In genomic region chr21:42038826-42039425, GRCh38 we compare ENCODE assay signal across 13 cellular contexts. TPM values are rescaled to one million over a fixed set of nuclear protein-coding genes. Genes with fewer than 3 reads are reported as not detected.
DNase-seq lines count a peak whose midpoint lies in the region; ATAC-seq and TF ChIP-seq lines count a peak whose summit lies in the region.
"Had no signal": no experiment of that assay in that cellular context is flagged by ENCODE, and none has a peak within 500 bp of the region (broad histone marks: within the 10 kb centered on the region; RNA-seq: fewer than 3 reads in every experiment).

No MANE protein-coding gene starts in this region.

- H3K36me3 ChIP-seq in SK-N-MC (ENCODE audit: insufficient read depth, low read length), result no peaks in the 10 kb centered on the region
- no peaks in the 10 kb centered on the region for H3K36me3 ChIP-seq in stomach
- H3K36me3 ChIP-seq: neutrophil had no signal

- peaks cover 6 to 10% (median 7%) of the 10 kb centered on the region in 4 donors for H3K4me1 ChIP-seq in stomach

- TF ChIP-seq CTCF in fibroblast of villous mesenchyme (IDR thresholded peaks at IDR 0.05; ENCODE audit: insufficient read depth, low read depth, low read length), result no peak
- no peak for TF ChIP-seq CTCF in stomach (IDR thresholded peaks at IDR 0.05)

- WGBS in stomach, 5 donors, result 79 to 87% (median 83%) methylated on average over 8 of the region's 8 CpGs

- intact Hi-C loops in stomach (cut with DNase I; ENCODE audit: low total_unique reads), result no loop called here

- TF ChIP-seq EP300 in stomach (IDR thresholded peaks at IDR 0.05), result no peak

- H3K27me3 ChIP-seq in stomach, result no peaks in the 10 kb centered on the region
- H3K27me3 ChIP-seq: neutrophil had no signal

- DNase-seq in NCI-H748 (lab: John Stamatoyannopoulos, UW; ENCODE audit: unreplicated experiment), result peak; percentile 23
- DNase-seq in NCI-H748 treated with DMSO at 0.1 percent for 48 hours (lab: John Stamatoyannopoulos, UW), result no peak
- no peak for DNase-seq in SK-N-MC (ENCODE audit: low read depth, low spot score)
- peak; percentile 81 for DNase-seq in fibroblast of villous mesenchyme (ENCODE audit: low read depth)
- no peak for DNase-seq in stomach
- DNase-seq in mesenteric fat pad (ENCODE audit: low spot score), result no peak
- no peak for DNase-seq in activated CD4-positive, alpha-beta T cell treated with anti-CD3 and anti-CD28 coated beads, Interleukin-2, amount 50 U/mL, for 4 hours
- DNase-seq: DMS79; NCI-H1048; stimulated activated naive CD4-positive, alpha-beta T cell treated with Interleukin-2 at 50 U/mL for 16 hours had no signal

- no peak overlapping the region for H3K9ac ChIP-seq in SK-N-MC (ENCODE audit: insufficient read length)

- no peak for ATAC-seq in HG03175 (IDR thresholded peaks at IDR 0.05; ENCODE audit: unreplicated experiment)

- TF ChIP-seq POLR2A in stomach (IDR thresholded peaks at IDR 0.05), result no peak

- H3K4me3 ChIP-seq in SK-N-MC (no peak overlapping the region), fibroblast of villous mesenchyme (ENCODE audit: low read depth, low read length) (no peak overlapping the region), stomach (no peak overlapping the region)

- no peaks in the 10 kb centered on the region for H3K9me3 ChIP-seq in SK-N-MC (ENCODE audit: low read depth, low read length)
- H3K9me3 ChIP-seq in stomach, result no peaks in the 10 kb centered on the region
- H3K9me3 ChIP-seq: neutrophil had no signal

- H3K27ac ChIP-seq in SK-N-MC (0 out of 2 replicates have a peak overlapping the region, but pooled peaks have one; percentile 35), stomach (peak overlapping the region in 4 of 5 donors; percentile 55 to 68 (median 62))
- H3K27ac ChIP-seq: HL-60, neutrophil had no signal

RNA-seq across cellular contexts. Expression of gene ZBTB21, which starts 28.8 kb away (rescaled TPM):
- 18.7 and 19.0 TPM in 2 replicates for total RNA-seq in fibroblast of villous mesenchyme
- 10 to 100 TPM in 2 of 5 donors, 1 to 10 TPM in 3; 4.3 to 18.7 (median 6.7) TPM for total RNA-seq in stomach
- 1 to 10 TPM; 1.9 to 4.7 (median 2.4) TPM for polyA plus RNA-seq in stomach
- total RNA-seq in mesenteric fat pad, result 19.8 TPM

RNA-seq across cellular contexts. Expression of gene UMODL1, which starts 32.2 kb away (rescaled TPM):
- total RNA-seq in fibroblast of villous mesenchyme, result under 0.01 TPM in 1 of 2 replicates, not detected in the other
- total RNA-seq in stomach, result under 1 TPM in 1 of 5 donors, not detected in 4; under 0.01 TPM
- polyA plus RNA-seq in stomach, result not detected
- not detected for total RNA-seq in mesenteric fat pad

Comparison
In these comparisons a context has a peak if more than half of its experiments do, and no peak if none do; other contexts are left out.
1. DNase-seq: peak in NCI-H748 (single experiment) and fibroblast of villous mesenchyme (single experiment); none in NCI-H748 treated with DMSO at 0.1 percent for 48 hours (single experiment), SK-N-MC (single experiment), stomach (single experiment), mesenteric fat pad (single experiment) and activated CD4-positive, alpha-beta T cell treated with anti-CD3 and anti-CD28 coated beads, Interleukin-2, amount 50 U/mL, for 4 hours (0 of 2).